Comparison of ENCODE assay signal across 25 cellular contexts in genomic region chr1:80566123-80566522, GRCh38.
"Had no signal": no experiment of that assay in that cellular context is flagged by ENCODE, and none has a peak within 500 bp of the region (broad histone marks: within the 10 kb centered on the region; RNA-seq: fewer than 3 reads in every experiment).

No MANE protein-coding gene starts in this region.

- H3K36me3 ChIP-seq: heart right ventricle, left ventricle myocardium inferior, ovary, right atrium auricular region, right lobe of liver, thyroid gland, transverse colon, upper lobe of left lung, vagina had no signal

- H3K4me3 ChIP-seq: heart right ventricle, hepatocyte, left ventricle myocardium inferior, lung, ovary, right atrium auricular region, right lobe of liver, smooth muscle cell, thyroid gland, transverse colon, upper lobe of left lung, vagina had no signal

- H3K27me3 Mint-ChIP-seq: memory B cell; naive thymus-derived CD8-positive, alpha-beta T cell; stimulated activated memory B cell treated with anti-CD40 and anti-IgM and Interleukin-4, amounts not matched to agents 10 μg/mL and 1 μg/mL and 100 μg/mL, for 72 hours; stimulated activated naive CD8-positive, alpha-beta T cell treated with anti-CD3 and anti-CD28 coated beads, Interleukin-15, amount 100 ng/mL, for 72 hours had no signal

- H3K4me1 Mint-ChIP-seq: memory B cell; naive thymus-derived CD8-positive, alpha-beta T cell; stimulated activated memory B cell treated with anti-CD40 and anti-IgM and Interleukin-4, amounts not matched to agents 10 μg/mL and 1 μg/mL and 100 μg/mL, for 72 hours; stimulated activated naive CD8-positive, alpha-beta T cell treated with anti-CD3 and anti-CD28 coated beads, Interleukin-15, amount 100 ng/mL, for 72 hours had no signal

- DNase-seq: heart right ventricle; islet precursor cell; left ventricle myocardium inferior; naive thymus-derived CD8-positive, alpha-beta T cell; nephron progenitor cell; ovary; right lobe of liver; stimulated activated CD4-positive, alpha-beta T cell treated with anti-CD3 and anti-CD28 coated beads, Interleukin-1b, Interleukin-23, amount 100 ng/mL, for 48 hours; stimulated activated CD4-positive, alpha-beta T cell treated with anti-CD3 and anti-CD28 coated beads, Interleukin-2, amount 100 ng/mL, for 48 hours; stimulated activated CD4-positive, alpha-beta T cell treated with anti-CD3 and anti-CD28 coated beads, Interleukin-4, amount 100 ng/mL, for 4 hours; stimulated activated CD8-positive, alpha-beta memory T cell treated with anti-CD3 and anti-CD28 coated beads, Interleukin-4, amount 100 ng/mL, for 48 hours; stimulated activated naive CD4-positive, alpha-beta T cell treated with Interleukin-2 at 50 U/mL for 16 hours; stimulated activated naive CD8-positive, alpha-beta T cell treated with anti-CD3 and anti-CD28 coated beads, Interleukin-15, amount 100 ng/mL, for 72 hours; substantia nigra; thyroid gland; transverse colon; upper lobe of left lung had no signal

- H3K27ac ChIP-seq: heart right ventricle, hepatocyte, left ventricle myocardium inferior, ovary, right atrium auricular region, right lobe of liver, thyroid gland, transverse colon, upper lobe of left lung, vagina had no signal

- ATAC-seq: heart right ventricle; naive thymus-derived CD8-positive, alpha-beta T cell; right lobe of liver; stimulated activated memory B cell treated with anti-CD40 and anti-IgM and Interleukin-4, amounts not matched to agents 10 μg/mL and 1 μg/mL and 100 μg/mL, for 72 hours; stimulated activated naive CD8-positive, alpha-beta T cell treated with anti-CD3 and anti-CD28 coated beads, Interleukin-15, amount 100 ng/mL, for 72 hours had no signal

- H3K27ac Mint-ChIP-seq: memory B cell; naive thymus-derived CD8-positive, alpha-beta T cell; nephron progenitor cell; progenitor cell of endocrine pancreas; stimulated activated memory B cell treated with anti-CD40 and anti-IgM and Interleukin-4, amounts not matched to agents 10 μg/mL and 1 μg/mL and 100 μg/mL, for 72 hours; stimulated activated naive CD8-positive, alpha-beta T cell treated with anti-CD3 and anti-CD28 coated beads, Interleukin-15, amount 100 ng/mL, for 72 hours had no signal

- H3K27me3 ChIP-seq: heart right ventricle, hepatocyte, ovary, right atrium auricular region, right lobe of liver, thyroid gland, transverse colon, upper lobe of left lung, vagina had no signal

- H3K36me3 Mint-ChIP-seq: memory B cell; naive thymus-derived CD8-positive, alpha-beta T cell; stimulated activated memory B cell treated with anti-CD40 and anti-IgM and Interleukin-4, amounts not matched to agents 10 μg/mL and 1 μg/mL and 100 μg/mL, for 72 hours had no signal

- H3K79me2 ChIP-seq: hepatocyte had no signal

- H3K4me2 ChIP-seq: hepatocyte, smooth muscle cell had no signal

- H3K9me3 Mint-ChIP-seq: memory B cell; nephron progenitor cell; stimulated activated memory B cell treated with anti-CD40 and anti-IgM and Interleukin-4, amounts not matched to agents 10 μg/mL and 1 μg/mL and 100 μg/mL, for 72 hours; stimulated activated naive CD8-positive, alpha-beta T cell treated with anti-CD3 and anti-CD28 coated beads, Interleukin-15, amount 100 ng/mL, for 72 hours had no signal

- H3K9me3 ChIP-seq: heart right ventricle, left ventricle myocardium inferior, ovary, right atrium auricular region, right lobe of liver, thyroid gland, transverse colon, upper lobe of left lung, vagina had no signal

- H3K4me3 Mint-ChIP-seq: memory B cell; naive thymus-derived CD8-positive, alpha-beta T cell; nephron progenitor cell; stimulated activated memory B cell treated with anti-CD40 and anti-IgM and Interleukin-4, amounts not matched to agents 10 μg/mL and 1 μg/mL and 100 μg/mL, for 72 hours; stimulated activated naive CD8-positive, alpha-beta T cell treated with anti-CD3 and anti-CD28 coated beads, Interleukin-15, amount 100 ng/mL, for 72 hours had no signal

- H3K4me1 ChIP-seq: heart right ventricle, left ventricle myocardium inferior, right atrium auricular region, right lobe of liver, thyroid gland, transverse colon, upper lobe of left lung, vagina had no signal
